ENCODE assay signal across 14 cellular contexts in genomic region chrX:40552768-40553167, GRCh38. TPM values are rescaled to one million over a fixed set of nuclear protein-coding genes. Genes with fewer than 3 reads are reported as not detected.
A peak's percentile ranks its signal among the peaks of the same experiment; 100 is the strongest.
DNase-seq lines count a peak whose midpoint lies in the region; ATAC-seq and TF ChIP-seq lines count a peak whose summit lies in the region.
"Had no signal": no experiment of that assay in that cellular context is flagged by ENCODE, and none has a peak within 500 bp of the region (broad histone marks: within the 10 kb centered on the region; RNA-seq: fewer than 3 reads in every experiment).

No MANE protein-coding gene starts in this region.

- H3K36me3 ChIP-seq in BE2C (no peaks in the 10 kb centered on the region), HAP-1 (replicated peaks) (no peaks in the 10 kb centered on the region), hepatocyte (replicated peaks; ENCODE audit: insufficient read depth, low read depth) (no peaks in the 10 kb centered on the region)
- H3K36me3 ChIP-seq: stomach had no signal

- H3K9me3 ChIP-seq in BE2C (no peaks in the 10 kb centered on the region), HAP-1 (no peaks in the 10 kb centered on the region), hepatocyte (ENCODE audit: low read depth) (no peaks in the 10 kb centered on the region)
- H3K9me3 ChIP-seq: stomach had no signal

- H3K9me2 ChIP-seq in hepatocyte (replicated peaks; ENCODE audit: insufficient read depth): no peaks in the 10 kb centered on the region

- DNase-seq in BE2C (no peak), HAP-1 (ENCODE audit: low spot score in 2 of 2) (peak; percentile 17 to 18), SK-MEL-5 (ENCODE audit: low read depth, low spot score) (peak; percentile 22), hepatocyte (ENCODE audit: low spot score) (no peak), A172 (ENCODE audit: low spot score) (no peak)
- DNase-seq in activated CD4-positive, alpha-beta T cell treated with anti-CD3 and anti-CD28 coated beads for 4 hours: no peak
- no peak for DNase-seq in stimulated activated CD8-positive, alpha-beta memory T cell treated with anti-CD3 and anti-CD28 coated beads, Interleukin-4, amount 100 ng/mL, for 48 hours
- DNase-seq: activated T-cell treated with anti-CD3 and anti-CD28 coated beads, Interleukin-2, amount 50 U/mL, for 72 hours; DND-41; left cardiac atrium; NCI-H1436 treated with DMSO at 0.1 percent for 48 hours; stomach had no signal

- no peaks in the 10 kb centered on the region for H4K20me1 ChIP-seq in hepatocyte (ENCODE audit: insufficient read depth, poor library complexity, severe bottlenecking)

- no peak for ATAC-seq in HG03025 (IDR thresholded peaks at IDR 0.05; ENCODE audit: low FRiP score, unreplicated experiment)
- ATAC-seq: left cardiac atrium had no signal

- H3K4me3 ChIP-seq in BE2C (ENCODE audit: low read depth, low read length) (no peak overlapping the region), HAP-1 (no peak overlapping the region), hepatocyte (no peak overlapping the region)
- H3K4me3 ChIP-seq: skin epidermis, stomach had no signal

- WGBS in hepatocyte (ENCODE audit: low lambda C conversion rate, missing lambda C conversion rate): 75% methylated on average over 5 of the region's 5 CpGs

- H2AFZ ChIP-seq in hepatocyte: no peak overlapping the region

- H3K4me1 ChIP-seq in BE2C: no peaks in the 10 kb centered on the region; the same call in 1 of the 2 replicates
- H3K4me1 ChIP-seq in HAP-1: no peaks in the 10 kb centered on the region; the same call in 1 of the 2 replicates
- H3K4me1 ChIP-seq in hepatocyte (ENCODE audit: insufficient read depth): no peaks in the 10 kb centered on the region
- H3K4me1 ChIP-seq: stomach had no signal

- no peak overlapping the region for H3K27ac ChIP-seq in hepatocyte
- H3K27ac ChIP-seq: skin epidermis, stomach had no signal

- in situ Hi-C loops in HAP-1 (cut with MboI; ENCODE audit: low sequenced_read_pairs): no loop called here
- in situ Hi-C loops in SK-MEL-5 (cut with HindIII; ENCODE audit: low pct_unique_long_range_greater_than_20kb, low sequenced_read_pairs): no loop called here

- TF ChIP-seq CTCF in BE2C (IDR thresholded peaks at IDR 0.05; ENCODE audit: low read depth, low read length) (peak; percentile 38), hepatocyte (IDR thresholded peaks at IDR 0.05; ENCODE audit: poor library complexity) (peak; percentile 34)

- H3K79me2 ChIP-seq in hepatocyte: no peaks in the 10 kb centered on the region

- no peaks in the 10 kb centered on the region for H3K27me3 ChIP-seq in BE2C
- H3K27me3 ChIP-seq in HAP-1 (ENCODE audit: low read depth): no peaks in the 10 kb centered on the region
- no peaks in the 10 kb centered on the region for H3K27me3 ChIP-seq in hepatocyte

- no peak overlapping the region for H3K4me2 ChIP-seq in hepatocyte

RNA-seq across cellular contexts. Expression of gene ATP6AP2, which starts 28.0 kb away (rescaled TPM):
- 150 TPM for polyA plus RNA-seq in BE2C (2012; ENCODE audit: insufficient read depth, insufficient read length, low read depth)
- total RNA-seq in SK-MEL-5 (2014; rRNA removed; shearing (Covaris generic)): 115 and 117 TPM in 2 replicates
- 176 and 211 TPM in 2 replicates for polyA plus RNA-seq in SK-MEL-5 (2015; cell fraction: cytosol; rRNA removed)
- 46.6 and 92.9 TPM in 2 replicates for polyA plus RNA-seq in SK-MEL-5 (2015; cell fraction: nucleus; rRNA removed)
- 127 and 131 TPM in 2 replicates for total RNA-seq in hepatocyte
- 154 and 158 TPM in 2 replicates for polyA plus RNA-seq in hepatocyte
- total RNA-seq in A172 (2014; rRNA removed; shearing (Covaris generic)): 104 and 116 TPM in 2 replicates

Comparison
In these comparisons a context has a peak if more than half of its experiments do, and no peak if none do; other contexts are left out.
1. DNase-seq: peak in HAP-1 (2 of 2) and SK-MEL-5 (single experiment); none in BE2C (single experiment), hepatocyte (single experiment), A172 (single experiment), activated CD4-positive, alpha-beta T cell treated with anti-CD3 and anti-CD28 coated beads for 4 hours (0 of 2) and stimulated activated CD8-positive, alpha-beta memory T cell treated with anti-CD3 and anti-CD28 coated beads, Interleukin-4, amount 100 ng/mL, for 48 hours (single experiment).